14 cellular contexts compared by ENCODE assay signal in genomic region chr2:55158111-55158814, GRCh38.
DNase-seq lines count a peak whose midpoint lies in the region; ATAC-seq, FAIRE-seq and TF ChIP-seq lines count a peak whose summit lies in the region.
"Had no signal": no experiment of that assay in that cellular context is flagged by ENCODE, and none has a peak within 500 bp of the region (broad histone marks: within the 10 kb centered on the region; RNA-seq: fewer than 3 reads in every experiment).

No MANE protein-coding gene starts in this region.

- ATAC-seq in mucosa of descending colon = peak; percentile 54

- H4K20me1 ChIP-seq in astrocyte (ENCODE audit: insufficient read depth, low read length) = no peaks in the 10 kb centered on the region

- H3K4me2 ChIP-seq in astrocyte (ENCODE audit: low read length) = peak overlapping the region; percentile 74

- POLR2A ChIA-PET in activated CD4-positive, alpha-beta memory T cell treated with anti-CD3 and anti-CD28 coated beads for 36 hours (lab: Charles Lee) = no interaction called here

- no peaks in the 10 kb centered on the region for H3K9me3 ChIP-seq in KOPT-K1 (ENCODE audit: insufficient read depth, low read length, poor library complexity, severe bottlenecking)
- H3K9me3 ChIP-seq in astrocyte (ENCODE audit: insufficient read depth, low read depth, low read length) = no peaks in the 10 kb centered on the region
- no peaks in the 10 kb centered on the region for H3K9me3 ChIP-seq in mucosa of descending colon
- no peaks in the 10 kb centered on the region for H3K9me3 ChIP-seq in tibial artery
- H3K9me3 ChIP-seq: MG63 had no signal

- H3K4me3 ChIP-seq in astrocyte (ENCODE audit: insufficient read depth, low read depth, low read length) (no peak overlapping the region), mucosa of descending colon (no peak overlapping the region), tibial artery (no peak overlapping the region)
- H3K4me3 ChIP-seq: cardiac muscle cell, MG63 had no signal

- H3K9me3 Mint-ChIP-seq in astrocyte (ENCODE audit: unreplicated experiment) = no peaks in the 10 kb centered on the region
- H3K9me3 Mint-ChIP-seq in activated naive CD4-positive, alpha-beta T cell treated with anti-CD3 and anti-CD28 coated beads for 36 hours = no peaks in the 10 kb centered on the region
- no peaks in the 10 kb centered on the region for H3K9me3 Mint-ChIP-seq in activated CD4-positive, alpha-beta memory T cell treated with anti-CD3 and anti-CD28 coated beads for 36 hours
- H3K9me3 Mint-ChIP-seq: CD4-positive, alpha-beta memory T cell; T-helper 1 cell treated with Interleukin-12 subunit alpha and Interleukin-12 subunit beta and Interleukin-4 antibody, amounts not matched to agents 30 μg/mL and 1 μg/mL, for 36 hours had no signal

- H2AFZ ChIP-seq in astrocyte (ENCODE audit: low read depth, low read length) = no peak overlapping the region

- no peak overlapping the region for H3K4me3 Mint-ChIP-seq in astrocyte (ENCODE audit: unreplicated experiment)
- H3K4me3 Mint-ChIP-seq in activated naive CD4-positive, alpha-beta T cell treated with anti-CD3 and anti-CD28 coated beads for 36 hours = no peak overlapping the region
- H3K4me3 Mint-ChIP-seq in activated CD4-positive, alpha-beta memory T cell treated with anti-CD3 and anti-CD28 coated beads for 36 hours = no peak overlapping the region
- H3K4me3 Mint-ChIP-seq: CD4-positive, alpha-beta memory T cell; T-helper 1 cell treated with Interleukin-12 subunit alpha and Interleukin-12 subunit beta and Interleukin-4 antibody, amounts not matched to agents 30 μg/mL and 1 μg/mL, for 36 hours had no signal

- FAIRE-seq in astrocyte (lab: Jason Lieb, UNC) = no peak
- FAIRE-seq: endothelial cell of umbilical vein had no signal

- no peak for TF ChIP-seq CTCF in astrocyte (IDR thresholded peaks at IDR 0.05; ENCODE audit: insufficient read depth, low read depth, low read length)
- TF ChIP-seq CTCF in mucosa of descending colon (IDR thresholded peaks at IDR 0.05) = no peak
- no peak for TF ChIP-seq CTCF in tibial artery (IDR thresholded peaks at IDR 0.05)

- H3K27ac Mint-ChIP-seq in astrocyte (ENCODE audit: unreplicated experiment) = no peak overlapping the region
- H3K27ac Mint-ChIP-seq in activated naive CD4-positive, alpha-beta T cell treated with anti-CD3 and anti-CD28 coated beads for 36 hours = no peak overlapping the region
- H3K27ac Mint-ChIP-seq in activated CD4-positive, alpha-beta memory T cell treated with anti-CD3 and anti-CD28 coated beads for 36 hours = no peak overlapping the region
- H3K27ac Mint-ChIP-seq: T-helper 1 cell treated with Interleukin-12 subunit alpha and Interleukin-12 subunit beta and Interleukin-4 antibody, amounts not matched to agents 30 μg/mL and 1 μg/mL, for 36 hours had no signal

- no peaks in the 10 kb centered on the region for H3K27me3 Mint-ChIP-seq in astrocyte (ENCODE audit: low read depth, unreplicated experiment)
- no peaks in the 10 kb centered on the region for H3K27me3 Mint-ChIP-seq in activated naive CD4-positive, alpha-beta T cell treated with anti-CD3 and anti-CD28 coated beads for 36 hours (ENCODE audit: low read depth)
- H3K27me3 Mint-ChIP-seq in activated CD4-positive, alpha-beta memory T cell treated with anti-CD3 and anti-CD28 coated beads for 36 hours = no peaks in the 10 kb centered on the region
- H3K27me3 Mint-ChIP-seq: CD4-positive, alpha-beta memory T cell had no signal

- peak overlapping the region; percentile 5 for H3K27ac ChIP-seq in KOPT-K1 (ENCODE audit: low read depth, low read length, poor library complexity, severe bottlenecking)
- no peak overlapping the region for H3K27ac ChIP-seq in astrocyte (ENCODE audit: low read depth, low read length)
- H3K27ac ChIP-seq in tibial artery = peak overlapping the region; percentile 68 to 78

- CTCF ChIA-PET in activated naive CD4-positive, alpha-beta T cell treated with anti-CD3 and anti-CD28 coated beads for 36 hours (lab: Charles Lee) = interaction anchor here (0.7 to 1.2 kb wide), 2 partner anchors 89 to 172 kb away, joined by 3 read pairs; no protein-coding TSS in a partner anchor
- CTCF ChIA-PET in activated CD4-positive, alpha-beta memory T cell treated with anti-CD3 and anti-CD28 coated beads for 36 hours (lab: Charles Lee) = interaction anchor here (0.6 kb wide), 1 partner anchor 282 kb away, joined by 3 read pairs; no protein-coding TSS in a partner anchor

- H3K4me1 Mint-ChIP-seq in astrocyte (ENCODE audit: low read depth, unreplicated experiment) = peaks cover 53% of the 10 kb centered on the region
- peaks cover 9% of the 10 kb centered on the region for H3K4me1 Mint-ChIP-seq in activated naive CD4-positive, alpha-beta T cell treated with anti-CD3 and anti-CD28 coated beads for 36 hours (ENCODE audit: low read depth)
- H3K4me1 Mint-ChIP-seq in activated CD4-positive, alpha-beta memory T cell treated with anti-CD3 and anti-CD28 coated beads for 36 hours (ENCODE audit: low read depth) = peaks cover 12% of the 10 kb centered on the region

- intact Hi-C loops in mucosa of descending colon (cut with DNase I, micrococcal nuclease) (no loop called here), tibial artery (cut with DNase I; ENCODE audit: low total_unique reads) (loop anchor here (5.0 kb wide), 2 partner anchors 46 to 111 kb away; no protein-coding TSS in a partner anchor)
- intact Hi-C loops in activated naive CD4-positive, alpha-beta T cell treated with anti-CD3 and anti-CD28 coated beads for 36 hours (cut with micrococcal nuclease) = no loop called here
- intact Hi-C loops in activated CD4-positive, alpha-beta memory T cell treated with anti-CD3 and anti-CD28 coated beads for 36 hours (cut with micrococcal nuclease) = no loop called here

- H3K36me3 ChIP-seq in KOPT-K1 (ENCODE audit: insufficient read depth, low read length) = no peaks in the 10 kb centered on the region
- H3K36me3 ChIP-seq in astrocyte (ENCODE audit: insufficient read depth, low read length) = no peaks in the 10 kb centered on the region
- H3K36me3 ChIP-seq in mucosa of descending colon (ENCODE audit: low read depth) = no peaks in the 10 kb centered on the region
- H3K36me3 ChIP-seq in tibial artery = no peaks in the 10 kb centered on the region
- H3K36me3 ChIP-seq: cardiac muscle cell, MG63 had no signal

- H3K27me3 ChIP-seq in astrocyte (ENCODE audit: insufficient read depth, low read length) = no peaks in the 10 kb centered on the region
- no peaks in the 10 kb centered on the region for H3K27me3 ChIP-seq in tibial artery
- H3K27me3 ChIP-seq: cardiac muscle cell, MG63 had no signal

- H3K9ac ChIP-seq in astrocyte (ENCODE audit: low read length) = no peak overlapping the region

- H3K36me3 Mint-ChIP-seq in astrocyte (ENCODE audit: low read depth, unreplicated experiment) = no peaks in the 10 kb centered on the region
- no peaks in the 10 kb centered on the region for H3K36me3 Mint-ChIP-seq in activated naive CD4-positive, alpha-beta T cell treated with anti-CD3 and anti-CD28 coated beads for 36 hours (ENCODE audit: low read depth)
- no peaks in the 10 kb centered on the region for H3K36me3 Mint-ChIP-seq in activated CD4-positive, alpha-beta memory T cell treated with anti-CD3 and anti-CD28 coated beads for 36 hours
- H3K36me3 Mint-ChIP-seq: CD4-positive, alpha-beta memory T cell had no signal

- H3K79me2 ChIP-seq in astrocyte (ENCODE audit: insufficient read depth, low read length) = no peaks in the 10 kb centered on the region

- H3K4me1 ChIP-seq in astrocyte (ENCODE audit: insufficient read depth, low read length) = peaks cover 56% of the 10 kb centered on the region
- peaks cover 47% of the 10 kb centered on the region for H3K4me1 ChIP-seq in mucosa of descending colon (ENCODE audit: low read depth)
- peaks cover 6 to 78% (median 66%) of the 10 kb centered on the region in 4 donors for H3K4me1 ChIP-seq in tibial artery

- no peak for DNase-seq in astrocyte (ENCODE audit: low read depth)
- no peak for DNase-seq in mucosa of descending colon
- no peak for DNase-seq in tibial artery
- no peak for DNase-seq in NCI-H146 (lab: John Stamatoyannopoulos, UW)
- DNase-seq in activated naive CD4-positive, alpha-beta T cell treated with anti-CD3 and anti-CD28 coated beads for 36 hours = no peak
- DNase-seq in activated CD4-positive, alpha-beta memory T cell treated with anti-CD3 and anti-CD28 coated beads for 36 hours = no peak
- DNase-seq: activated CD4-positive, alpha-beta T cell treated with anti-CD3 and anti-CD28 coated beads, Interleukin-2, amount 50 U/mL, for 1 hour; activated gamma-delta T cell; CD4-positive, alpha-beta memory T cell had no signal
